Comparison of ENCODE assay signal across 1 cellular context in the genomic region with DNA sequence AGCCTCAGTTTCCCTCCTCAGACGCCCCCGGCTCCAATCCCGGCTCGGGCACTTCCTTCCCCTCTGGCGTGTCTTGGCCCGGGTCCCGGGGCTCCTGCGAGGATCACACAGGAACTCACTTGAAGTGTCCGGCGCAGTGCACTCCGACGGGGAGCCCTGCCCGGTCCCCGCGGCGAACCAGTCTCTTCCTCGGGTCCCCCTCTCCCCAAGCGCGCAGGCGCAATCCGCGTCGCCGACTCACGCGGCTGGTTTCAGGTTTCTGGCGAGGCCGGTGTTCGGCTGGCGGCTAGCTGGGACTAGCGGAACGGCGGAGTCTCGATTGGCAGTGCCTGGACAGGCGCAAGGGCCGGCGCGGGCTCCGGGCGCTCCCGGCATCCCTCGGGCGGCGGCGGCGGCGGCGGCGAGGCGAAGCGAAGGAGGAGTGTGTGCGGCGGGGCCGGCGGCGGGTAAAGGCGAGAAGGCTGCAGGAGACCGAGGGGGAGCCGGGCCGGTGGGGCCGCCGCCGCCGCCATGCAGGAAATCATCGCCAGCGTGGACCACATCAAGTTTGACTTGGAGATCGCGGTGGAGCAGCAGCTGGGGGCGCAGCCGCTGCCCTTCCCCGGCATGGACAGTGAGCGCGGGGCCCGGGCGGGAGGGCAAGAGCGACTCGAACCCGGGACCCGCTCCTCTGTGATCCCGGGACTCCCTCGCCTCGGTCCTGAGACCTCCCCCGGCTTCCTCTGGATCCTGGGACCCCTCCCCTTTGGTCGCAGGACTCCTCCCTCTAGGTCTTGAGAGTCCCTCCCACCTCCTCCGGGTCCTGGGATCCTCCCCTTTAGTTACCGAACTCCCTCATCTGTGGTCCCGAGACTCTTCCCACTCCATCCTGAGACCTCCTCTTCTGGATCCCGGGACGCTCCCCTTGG.
A peak's percentile ranks its signal among the peaks of the same experiment; 100 is the strongest.
TF ChIP-seq lines count a peak whose summit lies in the region.

A gene (plus strand): TSS at position 371 of the 908 bp plus-strand sequence. CDS start 140 bp downstream, at position 511.
A gene with protein sequence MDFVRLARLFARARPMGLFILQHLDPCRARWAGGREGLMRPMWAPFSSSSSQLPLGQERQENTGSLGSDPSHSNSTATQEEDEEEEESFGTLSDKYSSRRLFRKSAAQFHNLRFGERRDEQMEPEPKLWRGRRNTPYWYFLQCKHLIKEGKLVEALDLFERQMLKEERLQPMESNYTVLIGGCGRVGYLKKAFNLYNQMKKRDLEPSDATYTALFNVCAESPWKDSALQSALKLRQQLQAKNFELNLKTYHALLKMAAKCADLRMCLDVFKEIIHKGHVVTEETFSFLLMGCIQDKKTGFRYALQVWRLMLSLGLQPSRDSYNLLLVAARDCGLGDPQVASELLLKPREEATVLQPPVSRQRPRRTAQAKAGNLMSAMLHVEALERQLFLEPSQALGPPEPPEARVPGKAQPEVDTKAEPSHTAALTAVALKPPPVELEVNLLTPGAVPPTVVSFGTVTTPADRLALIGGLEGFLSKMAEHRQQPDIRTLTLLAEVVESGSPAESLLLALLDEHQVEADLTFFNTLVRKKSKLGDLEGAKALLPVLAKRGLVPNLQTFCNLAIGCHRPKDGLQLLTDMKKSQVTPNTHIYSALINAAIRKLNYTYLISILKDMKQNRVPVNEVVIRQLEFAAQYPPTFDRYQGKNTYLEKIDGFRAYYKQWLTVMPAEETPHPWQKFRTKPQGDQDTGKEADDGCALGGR (minus strand): TSS at position 226 of the 908 bp plus-strand sequence. CDS start 3,556 bp downstream, outside the sequence.

TF ChIP-seq in GM12878, 131 proteins besides CTCF, POLR2A, EP300 and RAD21 (continued from another document):
- TF ChIP-seq SREBF1 (IDR thresholded peaks at IDR 0.05; ENCODE audit: low read length) = no peak
- peak; percentile 94 for TF ChIP-seq LARP7 (IDR thresholded peaks at IDR 0.05)
- TF ChIP-seq ZNF24 (IDR thresholded peaks at IDR 0.05) = peak; percentile 57; the same call in 1 of the 2 replicates
- TF ChIP-seq JUND (IDR thresholded peaks at IDR 0.05; ENCODE audit: low read depth, low read length) = no peak
- TF ChIP-seq, protein P1, sequence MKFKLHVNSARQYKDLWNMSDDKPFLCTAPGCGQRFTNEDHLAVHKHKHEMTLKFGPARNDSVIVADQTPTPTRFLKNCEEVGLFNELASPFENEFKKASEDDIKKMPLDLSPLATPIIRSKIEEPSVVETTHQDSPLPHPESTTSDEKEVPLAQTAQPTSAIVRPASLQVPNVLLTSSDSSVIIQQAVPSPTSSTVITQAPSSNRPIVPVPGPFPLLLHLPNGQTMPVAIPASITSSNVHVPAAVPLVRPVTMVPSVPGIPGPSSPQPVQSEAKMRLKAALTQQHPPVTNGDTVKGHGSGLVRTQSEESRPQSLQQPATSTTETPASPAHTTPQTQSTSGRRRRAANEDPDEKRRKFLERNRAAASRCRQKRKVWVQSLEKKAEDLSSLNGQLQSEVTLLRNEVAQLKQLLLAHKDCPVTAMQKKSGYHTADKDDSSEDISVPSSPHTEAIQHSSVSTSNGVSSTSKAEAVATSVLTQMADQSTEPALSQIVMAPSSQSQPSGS (IDR thresholded peaks at IDR 0.05; ENCODE audit: low read length) = no peak
- TF ChIP-seq BCL11A (IDR thresholded peaks at IDR 0.05; ENCODE audit: low read depth, low read length) = no peak
- no peak for TF ChIP-seq RFX5 (IDR thresholded peaks at IDR 0.05; ENCODE audit: low read depth, low read length)
- TF ChIP-seq ZNF274 (IDR thresholded peaks at IDR 0.05; ENCODE audit: insufficient read depth, insufficient read length) = no peak
